Comparison of ENCODE assay signal across 16 cellular contexts in the genomic region with DNA sequence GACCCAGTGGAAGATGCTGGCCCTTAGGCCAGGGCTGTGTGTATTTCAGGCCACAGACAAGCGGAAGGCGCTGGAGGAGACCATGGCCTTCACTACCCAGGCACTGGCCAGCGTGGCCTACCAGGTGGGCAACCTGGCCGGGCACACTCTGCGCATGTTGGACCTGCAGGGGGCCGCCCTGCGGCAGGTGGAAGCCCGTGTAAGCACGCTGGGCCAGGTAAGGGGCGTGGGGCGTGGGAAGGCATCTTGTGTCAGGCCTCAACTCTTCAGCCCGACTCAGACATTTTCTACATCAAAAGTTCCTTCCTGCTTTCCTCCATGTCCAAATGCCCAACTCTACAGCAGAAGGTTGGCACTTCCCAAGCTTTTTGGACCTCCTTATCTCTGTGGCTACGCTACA. TPM values are rescaled to one million over a fixed set of nuclear protein-coding genes. Genes with fewer than 3 reads are reported as not detected.
A peak's percentile ranks its signal among the peaks of the same experiment; 100 is the strongest.
DNase-seq lines count a peak whose midpoint lies in the region; ATAC-seq, FAIRE-seq and TF ChIP-seq lines count a peak whose summit lies in the region.
"Had no signal": no experiment of that assay in that cellular context is flagged by ENCODE, and none has a peak within 500 bp of the region (broad histone marks: within the 10 kb centered on the region; RNA-seq: fewer than 3 reads in every experiment).

No MANE protein-coding gene starts in this region.

- H3K79me2 ChIP-seq in HepG2 (ENCODE audit: insufficient read depth, low read length): no peaks in the 10 kb centered on the region

- H3K27me3 Mint-ChIP-seq in activated T-helper 2 cell treated with anti-CD3 and anti-CD28 coated beads, Interferon-gamma antibody, Interleukin-2, Interleukin-4, amounts not matched to agents 10 μg/mL and 5 μg/mL and 100 μg/mL, durations not matched to agents 14 hours and 24 hours and 36 hours (ENCODE audit: low read depth): no peaks in the 10 kb centered on the region
- H3K27me3 Mint-ChIP-seq in naive B cell: no peaks in the 10 kb centered on the region

- in situ Hi-C loops in HepG2 (cut with HindIII; ENCODE audit: extremely low pct_ligation_motif_present, low pct_unique_long_range_greater_than_20kb): no loop called here

- H3K27me3 ChIP-seq in right lobe of liver (no peaks in the 10 kb centered on the region), HepG2 (ENCODE audit: control insufficient read depth in 1 of 2, insufficient read depth in 2 of 2, low read length in 2 of 2) (peaks cover 8 to 64% of the 10 kb centered on the region in 2 experiments)
- H3K27me3 ChIP-seq: ascending aorta had no signal

- peak overlapping the region; percentile 78 for H3K27ac Mint-ChIP-seq in activated T-helper 2 cell treated with anti-CD3 and anti-CD28 coated beads, Interferon-gamma antibody, Interleukin-2, Interleukin-4, amounts not matched to agents 10 μg/mL and 5 μg/mL and 100 μg/mL, durations not matched to agents 14 hours and 24 hours and 36 hours
- H3K27ac Mint-ChIP-seq in naive B cell: peak overlapping the region; percentile 47 to 97 (median 94)

- H3K4me1 ChIP-seq in right lobe of liver: no peaks in the 10 kb centered on the region
- H3K4me1 ChIP-seq in HepG2 (ENCODE audit: insufficient read depth, low read length): no peaks in the 10 kb centered on the region
- H3K4me1 ChIP-seq: ascending aorta had no signal

- TF ChIP-seq EP300 in HepG2 (IDR thresholded peaks at IDR 0.05; ENCODE audit: low read depth in 2 of 2, low read length in 2 of 2): no peak
- no peak for TF ChIP-seq EP300 in HepG2 (CRISPR knock-in tag; IDR thresholded peaks at IDR 0.05; ENCODE audit: borderline replicate concordance)

- no peak overlapping the region for H2AFZ ChIP-seq in HepG2 (ENCODE audit: low read length)

- H3K36me3 Mint-ChIP-seq in activated T-helper 2 cell treated with anti-CD3 and anti-CD28 coated beads, Interferon-gamma antibody, Interleukin-2, Interleukin-4, amounts not matched to agents 10 μg/mL and 5 μg/mL and 100 μg/mL, durations not matched to agents 14 hours and 24 hours and 36 hours (ENCODE audit: low read depth): peaks cover 65% of the 10 kb centered on the region
- no peaks in the 10 kb centered on the region for H3K36me3 Mint-ChIP-seq in naive B cell

- H3K9ac ChIP-seq in HepG2 (ENCODE audit: insufficient read depth, low read depth, low read length): no peak overlapping the region
- H3K9ac ChIP-seq: SK-N-SH had no signal

- no peaks in the 10 kb centered on the region for H3K9me3 Mint-ChIP-seq in activated T-helper 2 cell treated with anti-CD3 and anti-CD28 coated beads, Interferon-gamma antibody, Interleukin-2, Interleukin-4, amounts not matched to agents 10 μg/mL and 5 μg/mL and 100 μg/mL, durations not matched to agents 14 hours and 24 hours and 36 hours
- H3K9me3 Mint-ChIP-seq in naive B cell: no peaks in the 10 kb centered on the region

- H3K4me3 ChIP-seq in right lobe of liver (no peak overlapping the region), HepG2 (replicated peaks in 1 of 3; ENCODE audit: insufficient read depth in 1 of 3, low read depth in 2 of 3, low read length in 3 of 3) (no peak overlapping the region)
- H3K4me3 ChIP-seq: ascending aorta had no signal

- intact Hi-C loops in right lobe of liver (cut with DNase I): no loop called here
- intact Hi-C loops in HepG2 (cut with micrococcal nuclease; ENCODE audit: unreplicated experiment): no loop called here
- intact Hi-C loops in activated T-helper 2 cell treated with anti-CD3 and anti-CD28 coated beads, Interferon-gamma antibody, Interleukin-2, Interleukin-4, amounts not matched to agents 10 μg/mL and 5 μg/mL and 100 μg/mL, durations not matched to agents 14 hours and 24 hours and 36 hours (cut with micrococcal nuclease): no loop called here

- no peak for DNase-seq in right lobe of liver
- DNase-seq in HepG2 (ENCODE audit: low spot score): no peak
- DNase-seq in activated T-helper 2 cell treated with anti-CD3 and anti-CD28 coated beads, Interferon-gamma antibody, Interleukin-2, Interleukin-4, amounts not matched to agents 10 μg/mL and 5 μg/mL and 100 μg/mL, durations not matched to agents 14 hours and 24 hours and 36 hours (ENCODE audit: low spot score): no peak
- DNase-seq in naive B cell: no peak
- no peak for DNase-seq in NAMALWA (ENCODE audit: low spot score)
- no peak for DNase-seq in frontal cortex (ENCODE audit: low spot score in 2 of 2)
- DNase-seq in NCI-H748 (lab: John Stamatoyannopoulos, UW; ENCODE audit: unreplicated experiment): no peak
- DNase-seq: activated CD4-positive, alpha-beta T cell treated with anti-CD3 and anti-CD28 coated beads for 4 hours; NCI-H1417; NCI-H748 treated with DMSO at 0.1 percent for 48 hours; retina had no signal

- no peaks in the 10 kb centered on the region for H3K9me3 ChIP-seq in right lobe of liver
- no peaks in the 10 kb centered on the region for H3K9me3 ChIP-seq in HepG2 (ENCODE audit: low read length)
- H3K9me3 ChIP-seq: ascending aorta, SK-N-SH had no signal

- CTCF ChIA-PET in HepG2 (lab: Yijun Ruan, JAX; ENCODE audit: low intra/inter-chr PET ratio, low total read pairs): no interaction called here

- POLR2A ChIA-PET in HepG2 (lab: Yijun Ruan, JAX): no interaction called here

- no peak overlapping the region for H3K4me2 ChIP-seq in HepG2 (ENCODE audit: low read depth, low read length)
- H3K4me2 ChIP-seq: SK-N-SH had no signal

- H3K4me3 Mint-ChIP-seq in activated T-helper 2 cell treated with anti-CD3 and anti-CD28 coated beads, Interferon-gamma antibody, Interleukin-2, Interleukin-4, amounts not matched to agents 10 μg/mL and 5 μg/mL and 100 μg/mL, durations not matched to agents 14 hours and 24 hours and 36 hours (ENCODE audit: low read depth): peak overlapping the region; percentile 14
- peak overlapping the region; percentile 36 to 89 (median 70) for H3K4me3 Mint-ChIP-seq in naive B cell

- H3K36me3 ChIP-seq in right lobe of liver (no peaks in the 10 kb centered on the region), HepG2 (replicated peaks in 1 of 2; ENCODE audit: control insufficient read depth in 1 of 2, insufficient read depth in 2 of 2, low read length in 2 of 2) (no peaks in the 10 kb centered on the region)
- H3K36me3 ChIP-seq: ascending aorta had no signal

- peaks cover 62% of the 10 kb centered on the region for H3K4me1 Mint-ChIP-seq in activated T-helper 2 cell treated with anti-CD3 and anti-CD28 coated beads, Interferon-gamma antibody, Interleukin-2, Interleukin-4, amounts not matched to agents 10 μg/mL and 5 μg/mL and 100 μg/mL, durations not matched to agents 14 hours and 24 hours and 36 hours (ENCODE audit: low read depth)
- H3K4me1 Mint-ChIP-seq in naive B cell: peaks cover 68 to 82% (median 76%) of the 10 kb centered on the region in 3 donors

- peak overlapping the region in 2 of 3 donors; percentile 5 to 33 for H3K27ac ChIP-seq in right lobe of liver
- H3K27ac ChIP-seq in HepG2 (ENCODE audit: extremely low read length, insufficient read depth, low read length): no peak overlapping the region
- H3K27ac ChIP-seq: ascending aorta had no signal

- no peaks in the 10 kb centered on the region for H4K20me1 ChIP-seq in HepG2 (ENCODE audit: insufficient read depth, low read length)

- TF ChIP-seq RAD21 in HepG2 (CRISPR knock-in tag; IDR thresholded peaks at IDR 0.05): no peak

- WGBS in right lobe of liver (ENCODE audit: insufficient coverage, low coverage, low lambda C conversion rate, missing lambda C conversion rate): 51% methylated on average over 2 of the region's 13 CpGs
- WGBS in HepG2 (ENCODE audit: low lambda C conversion rate): 43% methylated on average over 12 of the region's 13 CpGs

- TF ChIP-seq CTCF in right lobe of liver (IDR thresholded peaks at IDR 0.05) (no peak), HepG2 (CRISPR knock-in tag; IDR thresholded peaks at IDR 0.05) (no peak)

- no peak for FAIRE-seq in HepG2 (lab: Jason Lieb, UNC)
- no peak for FAIRE-seq in frontal cortex (lab: Jason Lieb, UNC)
- FAIRE-seq: H54, HTR-8/SVneo had no signal

- no TSS peak for BruUV-seq in HepG2 (replicated peaks; lab: Mats Ljungman, UMichigan)

- no peak for TF ChIP-seq POLR2A in right lobe of liver (IDR thresholded peaks at IDR 0.05)
- no peak for TF ChIP-seq POLR2A in HepG2 (IDR thresholded peaks at IDR 0.05; ENCODE audit: insufficient read depth in 1 of 2, low read depth in 2 of 2, low read length in 2 of 2)

- no peak for ATAC-seq in right lobe of liver
- no peak for ATAC-seq in HepG2
- no peak for ATAC-seq in naive B cell (ENCODE audit: low read depth in 2 of 2)
- ATAC-seq in HG02571 (IDR thresholded peaks at IDR 0.05; ENCODE audit: unreplicated experiment): no peak

RNA-seq across cellular contexts. Expression of a gene that starts 6.0 kb away (rescaled TPM):
- total RNA-seq in right lobe of liver (1 to 10 TPM; 3.0 to 9.7 (median 3.8) TPM), HepG2 (2016; rRNA removed; fragmentation: Illumina TruSeq; extraction: Trizol) (not detected in 2 replicates), frontal cortex (0.41 TPM)
- total RNA-seq in HepG2 (2016; cell fraction: cytosol; rRNA removed; fragmentation: Illumina TruSeq; extraction: Trizol; ENCODE audit: low read depth): not detected in 2 replicates
- total RNA-seq in HepG2 (2016; cell fraction: insoluble cytoplasmic fraction; rRNA removed; fragmentation: Illumina TruSeq; extraction: Trizol): not detected in 2 replicates
- total RNA-seq in HepG2 (2016; cell fraction: membrane; rRNA removed; fragmentation: Illumina TruSeq; extraction: Trizol): not detected in 2 replicates
- total RNA-seq in HepG2 (2016; cell fraction: nucleus; rRNA removed; fragmentation: Illumina TruSeq; extraction: Trizol): not detected in 2 replicates
- polyA plus RNA-seq in HepG2 (2011; rRNA removed) (not detected in 2 replicates), naive B cell (ENCODE audit: low read depth in 6 of 6) (10 to 100 TPM in 4 of 6 donors, 1 to 10 TPM in 2; 8.1 to 28.4 (median 18.0) TPM)
- 0.04 TPM in 1 of 2 replicates, not detected in the other for polyA plus RNA-seq in HepG2 (2011; cell fraction: cytosol; rRNA removed)
- polyA plus RNA-seq in HepG2 (2011; cell fraction: nucleus; rRNA removed): not detected in 2 replicates
- not detected in 2 replicates for polyA plus RNA-seq in HepG2 (2012)
- not detected in 2 replicates for polyA plus RNA-seq in HepG2 (2016; cell fraction: cytosol; fragmentation: Illumina TruSeq; extraction: Trizol; ENCODE audit: low read depth)
- polyA plus RNA-seq in HepG2 (2016; cell fraction: insoluble cytoplasmic fraction; fragmentation: Illumina TruSeq; extraction: Trizol; ENCODE audit: low read depth): not detected in 2 replicates
- not detected in 2 replicates for polyA plus RNA-seq in HepG2 (2016; cell fraction: membrane; fragmentation: Illumina TruSeq; extraction: Trizol; ENCODE audit: low read depth)
- polyA plus RNA-seq in HepG2 (2016; cell fraction: nucleus; fragmentation: Illumina TruSeq; extraction: Trizol; ENCODE audit: insufficient read depth, low read depth): not detected in 2 replicates
- polyA minus RNA-seq in HepG2 (2011; rRNA and poly(A)+ RNA removed; ENCODE audit: low replicate concordance): not detected in 2 replicates
- not detected in 2 replicates for polyA minus RNA-seq in HepG2 (2011; cell fraction: cytosol; rRNA and poly(A)+ RNA removed)
- polyA minus RNA-seq in HepG2 (2011; cell fraction: nucleus; rRNA and poly(A)+ RNA removed): not detected in 2 replicates
- total RNA-seq in activated T-helper 2 cell treated with anti-CD3 and anti-CD28 coated beads, Interferon-gamma antibody, Interleukin-2, Interleukin-4, amounts not matched to agents 10 μg/mL and 5 μg/mL and 100 μg/mL, durations not matched to agents 14 hours and 24 hours and 36 hours: 28.5 and 30.0 TPM in 2 replicates

RNA-seq across cellular contexts. Expression of a gene that starts 6.1 kb away (rescaled TPM):
- total RNA-seq in right lobe of liver (1 to 10 TPM in 4 of 6 experiments, under 1 TPM in 2; 0.61 to 1.6 (median 1.2) TPM), HepG2 (2016; rRNA removed; fragmentation: Illumina TruSeq; extraction: Trizol) (not detected in 2 replicates), frontal cortex (not detected)
- not detected in 2 replicates for total RNA-seq in HepG2 (2016; cell fraction: cytosol; rRNA removed; fragmentation: Illumina TruSeq; extraction: Trizol; ENCODE audit: low read depth)
- not detected in 2 replicates for total RNA-seq in HepG2 (2016; cell fraction: insoluble cytoplasmic fraction; rRNA removed; fragmentation: Illumina TruSeq; extraction: Trizol)
- not detected in 2 replicates for total RNA-seq in HepG2 (2016; cell fraction: membrane; rRNA removed; fragmentation: Illumina TruSeq; extraction: Trizol)
- total RNA-seq in HepG2 (2016; cell fraction: nucleus; rRNA removed; fragmentation: Illumina TruSeq; extraction: Trizol): not detected in 2 replicates
- polyA plus RNA-seq in HepG2 (2011; rRNA removed) (not detected in 2 replicates), naive B cell (ENCODE audit: low read depth in 6 of 6) (10 to 100 TPM in 3 of 6 donors, 1 to 10 TPM in 3; 4.5 to 16.0 (median 11.3) TPM)
- not detected in 2 replicates for polyA plus RNA-seq in HepG2 (2011; cell fraction: cytosol; rRNA removed)
- not detected in 2 replicates for polyA plus RNA-seq in HepG2 (2011; cell fraction: nucleus; rRNA removed)
- not detected in 2 replicates for polyA plus RNA-seq in HepG2 (2012)
- polyA plus RNA-seq in HepG2 (2016; cell fraction: cytosol; fragmentation: Illumina TruSeq; extraction: Trizol; ENCODE audit: low read depth): not detected in 2 replicates
- not detected in 2 replicates for polyA plus RNA-seq in HepG2 (2016; cell fraction: insoluble cytoplasmic fraction; fragmentation: Illumina TruSeq; extraction: Trizol; ENCODE audit: low read depth)
- polyA plus RNA-seq in HepG2 (2016; cell fraction: membrane; fragmentation: Illumina TruSeq; extraction: Trizol; ENCODE audit: low read depth): not detected in 2 replicates
- not detected in 2 replicates for polyA plus RNA-seq in HepG2 (2016; cell fraction: nucleus; fragmentation: Illumina TruSeq; extraction: Trizol; ENCODE audit: insufficient read depth, low read depth)
- not detected in 2 replicates for polyA minus RNA-seq in HepG2 (2011; rRNA and poly(A)+ RNA removed; ENCODE audit: low replicate concordance)
- polyA minus RNA-seq in HepG2 (2011; cell fraction: cytosol; rRNA and poly(A)+ RNA removed): not detected in 2 replicates
- not detected in 2 replicates for polyA minus RNA-seq in HepG2 (2011; cell fraction: nucleus; rRNA and poly(A)+ RNA removed)
- total RNA-seq in activated T-helper 2 cell treated with anti-CD3 and anti-CD28 coated beads, Interferon-gamma antibody, Interleukin-2, Interleukin-4, amounts not matched to agents 10 μg/mL and 5 μg/mL and 100 μg/mL, durations not matched to agents 14 hours and 24 hours and 36 hours: 16.8 and 17.1 TPM in 2 replicates
- total RNA-seq: ascending aorta had no signal

RNA-seq across cellular contexts. Expression of a gene that starts 14.1 kb away (rescaled TPM):
- total RNA-seq in right lobe of liver (under 1 TPM in 4 of 6 experiments, not detected in 2; 0.16 to 0.71 (median 0.41) TPM), HepG2 (2016; rRNA removed; fragmentation: Illumina TruSeq; extraction: Trizol) (not detected in 2 replicates), frontal cortex (1.6 TPM)
- total RNA-seq in HepG2 (2016; cell fraction: cytosol; rRNA removed; fragmentation: Illumina TruSeq; extraction: Trizol; ENCODE audit: low read depth): not detected in 2 replicates
- total RNA-seq in HepG2 (2016; cell fraction: insoluble cytoplasmic fraction; rRNA removed; fragmentation: Illumina TruSeq; extraction: Trizol): not detected in 2 replicates
- total RNA-seq in HepG2 (2016; cell fraction: membrane; rRNA removed; fragmentation: Illumina TruSeq; extraction: Trizol): not detected in 2 replicates
- not detected in 2 replicates for total RNA-seq in HepG2 (2016; cell fraction: nucleus; rRNA removed; fragmentation: Illumina TruSeq; extraction: Trizol)
- polyA plus RNA-seq in HepG2 (2011; rRNA removed) (not detected in 2 replicates), naive B cell (ENCODE audit: low read depth in 6 of 6) (under 1 TPM in 4 of 6 donors, not detected in 2; 0.25 to 0.58 (median 0.31) TPM)
- polyA plus RNA-seq in HepG2 (2011; cell fraction: cytosol; rRNA removed): not detected in 2 replicates
- not detected in 2 replicates for polyA plus RNA-seq in HepG2 (2011; cell fraction: nucleus; rRNA removed)
- not detected in 2 replicates for polyA plus RNA-seq in HepG2 (2012)
- not detected in 2 replicates for polyA plus RNA-seq in HepG2 (2016; cell fraction: cytosol; fragmentation: Illumina TruSeq; extraction: Trizol; ENCODE audit: low read depth)
- polyA plus RNA-seq in HepG2 (2016; cell fraction: insoluble cytoplasmic fraction; fragmentation: Illumina TruSeq; extraction: Trizol; ENCODE audit: low read depth): not detected in 2 replicates
- 0.16 TPM in 1 of 2 replicates, not detected in the other for polyA plus RNA-seq in HepG2 (2016; cell fraction: membrane; fragmentation: Illumina TruSeq; extraction: Trizol; ENCODE audit: low read depth)
- not detected in 2 replicates for polyA plus RNA-seq in HepG2 (2016; cell fraction: nucleus; fragmentation: Illumina TruSeq; extraction: Trizol; ENCODE audit: insufficient read depth, low read depth)
- polyA minus RNA-seq in HepG2 (2011; rRNA and poly(A)+ RNA removed; ENCODE audit: low replicate concordance): 0.72 TPM in 1 of 2 replicates, not detected in the other
- polyA minus RNA-seq in HepG2 (2011; cell fraction: cytosol; rRNA and poly(A)+ RNA removed): not detected in 2 replicates
- polyA minus RNA-seq in HepG2 (2011; cell fraction: nucleus; rRNA and poly(A)+ RNA removed): not detected in 2 replicates
- total RNA-seq in activated T-helper 2 cell treated with anti-CD3 and anti-CD28 coated beads, Interferon-gamma antibody, Interleukin-2, Interleukin-4, amounts not matched to agents 10 μg/mL and 5 μg/mL and 100 μg/mL, durations not matched to agents 14 hours and 24 hours and 36 hours: not detected in 2 replicates
- total RNA-seq: ascending aorta had no signal
- polyA plus RNA-seq: SK-N-SH had no signal
